Comparison of ENCODE assay signal across 8 cellular contexts in genomic region chr21:29298348-29299045, GRCh38. TPM values are rescaled to one million over a fixed set of nuclear protein-coding genes. Genes with fewer than 3 reads are reported as not detected.
DNase-seq lines count a peak whose midpoint lies in the region; ATAC-seq, FAIRE-seq and TF ChIP-seq lines count a peak whose summit lies in the region.

BACH1 (plus strand) TSS chr21:29298922; CDS start chr21:29321281, 22,359 bp downstream.

- TF ChIP-seq POLR2A in GM12891 (IDR thresholded peaks at IDR 0.05; ENCODE audit: low read depth, low read length) = peak; percentile 92

- FAIRE-seq in GM12891 (lab: Jason Lieb, UNC) = peak; percentile 79

- H3K27ac ChIP-seq in right cardiac atrium (ENCODE audit: low read length) (peak within 1 kb of the TSS; percentile 77), aorta (ENCODE audit: low read depth in 1 of 2, low read length in 2 of 2) (peak within 1 kb of the TSS; percentile 59 to 71)

- H3K4me1 ChIP-seq in right cardiac atrium (ENCODE audit: control insufficient read depth, insufficient read depth, low read length) = peaks cover 9% of the 10 kb centered on the region
- peaks cover 6 to 12% of the 10 kb centered on the region in 2 donors for H3K4me1 ChIP-seq in aorta (ENCODE audit: control insufficient read depth in 1 of 2, insufficient read depth in 2 of 2, low read length in 2 of 2)

- intact Hi-C loops in T-helper 2 cell treated with Interferon-gamma antibody and Interleukin-4, amounts not matched to agents 100 ng/mL and 5 ng/mL, for 36 hours (cut with micrococcal nuclease) = loop anchor here (1.0 to 5.0 kb wide), 8 partner anchors 49 to 413 kb away; partner anchors contain the start of genes CCT8, LTN1 and USP16
- intact Hi-C loops in right cardiac atrium (cut with DNase I) (loop anchor here in 1 of 4 donors (5.0 kb wide), 1 partner anchor 131 kb away; no protein-coding TSS in a partner anchor), aorta (cut with DNase I) (loop anchor here (5.0 kb wide), 2 partner anchors 136 to 206 kb away; no protein-coding TSS in a partner anchor)

- H3K27me3 ChIP-seq in right cardiac atrium (ENCODE audit: control insufficient read depth, insufficient read depth) (no peaks in the 10 kb centered on the region), aorta (ENCODE audit: control insufficient read depth in 1 of 2, insufficient read depth in 2 of 2, low read length in 1 of 2) (no peaks in the 10 kb centered on the region)

- peak; percentile 78 for DNase-seq in GM12891 (ENCODE audit: insufficient read length, low spot score)
- peak; percentile 64 to 80 for DNase-seq in NCI-H1930 (lab: John Stamatoyannopoulos, UW)
- peak in 55 of 58 donors; percentile 21 to 90 (median 72) for DNase-seq in anterior cingulate cortex (lab: John Stamatoyannopoulos, UW)
- peak; percentile 93 to 97 (median 96) for DNase-seq in right cardiac atrium
- peak; percentile 65 for DNase-seq in renal cortical epithelial cell (ENCODE audit: low read depth)
- DNase-seq in aorta = peak; percentile 95 to 97

- no peaks in the 10 kb centered on the region for H3K36me3 ChIP-seq in aorta (ENCODE audit: control insufficient read depth in 1 of 2, insufficient read depth in 2 of 2, low read length in 1 of 2)

- 5% methylated on average over 86 of the region's 87 CpGs for WGBS in right cardiac atrium
- WGBS in aorta, 2 donors = 3 to 6% methylated on average over 43 to 87 of the region's 87 CpGs

- H3K4me3 ChIP-seq in right cardiac atrium (ENCODE audit: low read length) (peak within 1 kb of the TSS; percentile 99), aorta (ENCODE audit: low read length in 2 of 2) (peak within 1 kb of the TSS; percentile 70 to 88)

- ATAC-seq in HG02885 (IDR thresholded peaks at IDR 0.05; ENCODE audit: poor library complexity, unreplicated experiment) (peak; percentile 54), right cardiac atrium (peak; percentile 95), aorta (ENCODE audit: low FRiP score) (peak; percentile 96)

- H3K9me3 ChIP-seq in right cardiac atrium (ENCODE audit: control insufficient read depth, low read length) = no peaks in the 10 kb centered on the region
- H3K9me3 ChIP-seq in aorta (ENCODE audit: control insufficient read depth, low read length) = no peaks in the 10 kb centered on the region

TF ChIP-seq in GM12891, 5 proteins besides CTCF, POLR2A, EP300 and RAD21:
- TF ChIP-seq POLR2AphosphoS5 (IDR thresholded peaks at IDR 0.05; ENCODE audit: low read depth, low read length) (peak; percentile 89), PAX5 (IDR thresholded peaks at IDR 0.05; ENCODE audit: insufficient read depth, low read length, severe bottlenecking) (peak; percentile 65), POU2F2 (IDR thresholded peaks at IDR 0.05; ENCODE audit: low read depth, low read length) (peak; percentile 73), TAF1 (IDR thresholded peaks at IDR 0.05; ENCODE audit: low read depth, low read length) (peak; percentile 92), SPI1 (IDR thresholded peaks at IDR 0.05; ENCODE audit: low read depth, low read length) (no peak)

RNA-seq across cellular contexts. Expression of gene BACH1, which starts in this region (rescaled TPM):
- 11.0 TPM for polyA plus RNA-seq in GM12891 (2012; ENCODE audit: low read depth, missing spikeins)
- 23.7 and 25.2 TPM in 2 replicates for total RNA-seq in T-helper 2 cell treated with Interferon-gamma antibody and Interleukin-4, amounts not matched to agents 100 ng/mL and 5 ng/mL, for 36 hours
- total RNA-seq in right cardiac atrium = 10 to 100 TPM; 44.8 to 68.3 (median 47.4) TPM
- 5.0 TPM for polyA plus RNA-seq in right cardiac atrium
- 47.2 and 52.4 TPM in 2 replicates for total RNA-seq in renal cortical epithelial cell
- total RNA-seq in aorta = 100 to 1,000 TPM in 1 of 2 donors, 10 to 100 TPM in 1; 90.1 to 103 TPM
- polyA plus RNA-seq in aorta = 10 to 100 TPM; 12.1 to 14.8 TPM

Comparison
In these comparisons a context has a peak if more than half of its experiments do, and no peak if none do; other contexts are left out.
1. Peak in every context shown above with its lines: DNase-seq, ATAC-seq, H3K4me3 ChIP-seq and H3K27ac ChIP-seq.